In the genomic region with DNA sequence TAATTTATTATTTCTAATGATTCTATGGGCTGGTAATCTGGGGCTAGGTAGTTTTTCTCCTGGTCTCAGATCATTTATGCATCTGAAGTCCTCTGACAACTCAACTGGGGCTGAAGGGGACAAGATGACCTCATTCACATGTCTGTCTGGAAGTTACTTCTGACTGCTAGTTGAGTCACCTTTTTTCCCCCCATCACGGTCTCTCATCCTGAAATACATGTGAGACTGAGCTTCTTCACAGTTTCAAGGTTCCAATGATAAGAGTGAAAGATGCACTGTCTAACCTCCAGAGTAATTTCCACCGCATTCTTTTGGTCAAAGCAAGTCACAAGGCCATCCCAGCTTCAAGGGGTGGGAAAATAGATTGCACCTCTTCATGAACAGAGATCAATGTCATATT, we compare ENCODE assay signal across 24 cellular contexts.
DNase-seq lines count a peak whose midpoint lies in the region; ATAC-seq and TF ChIP-seq lines count a peak whose summit lies in the region.
"Had no signal": no experiment of that assay in that cellular context is flagged by ENCODE, and none has a peak within 500 bp of the region (broad histone marks: within the 10 kb centered on the region; RNA-seq: fewer than 3 reads in every experiment).

No MANE protein-coding gene starts in this region.

- CTCF ChIA-PET in CD8-positive, alpha-beta T cell (lab: Charles Lee) = no interaction called here

- H3K9me2 ChIP-seq in MM.1S (replicated peaks; ENCODE audit: insufficient read depth, low read length) = no peaks in the 10 kb centered on the region

- H3K9me3 ChIP-seq in smooth muscle cell (replicated peaks; ENCODE audit: low read depth) (no peaks in the 10 kb centered on the region), MM.1S (replicated peaks; ENCODE audit: insufficient read depth, low read length) (no peaks in the 10 kb centered on the region)
- H3K9me3 ChIP-seq in CD8-positive, alpha-beta T cell (ENCODE audit: low read length) = no peaks in the 10 kb centered on the region
- H3K9me3 ChIP-seq: lower lobe of right lung had no signal

- H3K79me2 ChIP-seq in smooth muscle cell (ENCODE audit: low read depth) (no peaks in the 10 kb centered on the region), MM.1S (ENCODE audit: low read length) (no peaks in the 10 kb centered on the region)
- H3K79me2 ChIP-seq: parathyroid adenoma had no signal

- H3K4me1 ChIP-seq in smooth muscle cell (ENCODE audit: low read depth) (no peaks in the 10 kb centered on the region), MM.1S (ENCODE audit: low read length) (no peaks in the 10 kb centered on the region)
- H3K4me1 ChIP-seq in CD8-positive, alpha-beta T cell (ENCODE audit: insufficient read depth, low read length) = no peaks in the 10 kb centered on the region
- H3K4me1 ChIP-seq: lower lobe of right lung, parathyroid adenoma had no signal

- H3K9me3 Mint-ChIP-seq in CD8-positive, alpha-beta T cell = no peaks in the 10 kb centered on the region
- H3K9me3 Mint-ChIP-seq: activated B cell treated with CpG ODN at 0.5 μM for 24 hours; dendritic cell treated with granulocyte-macrophage colony-stimulating factor and Interleukin-4, amounts not matched to agents 40 ng/mL and 50 ng/mL, for 4 days; immature natural killer cell had no signal

- H3K4me2 ChIP-seq in smooth muscle cell (no peak overlapping the region), MM.1S (ENCODE audit: low read depth, low read length) (no peak overlapping the region)

- H3K36me3 ChIP-seq in smooth muscle cell (ENCODE audit: low read depth) = no peaks in the 10 kb centered on the region
- H3K36me3 ChIP-seq in MM.1S (replicated peaks; ENCODE audit: insufficient read depth, low read length) = no peaks in the 10 kb centered on the region
- no peaks in the 10 kb centered on the region for H3K36me3 ChIP-seq in CD8-positive, alpha-beta T cell (ENCODE audit: insufficient read depth, low read length)
- H3K36me3 ChIP-seq: lower lobe of right lung had no signal

- no peaks in the 10 kb centered on the region for H4K20me1 ChIP-seq in smooth muscle cell (ENCODE audit: low read depth)
- H4K20me1 ChIP-seq in MM.1S (ENCODE audit: insufficient read depth, low read length) = no peaks in the 10 kb centered on the region

- no peak overlapping the region for H3K27ac Mint-ChIP-seq in CD8-positive, alpha-beta T cell
- H3K27ac Mint-ChIP-seq: activated B cell treated with CpG ODN at 0.5 μM for 24 hours; dendritic cell treated with granulocyte-macrophage colony-stimulating factor and Interleukin-4, amounts not matched to agents 40 ng/mL and 50 ng/mL, for 4 days; immature natural killer cell; naive B cell had no signal

- peak overlapping the region; percentile 15 for H3K9ac ChIP-seq in smooth muscle cell (ENCODE audit: low read depth)
- H3K9ac ChIP-seq in MM.1S (ENCODE audit: low read length) = no peak overlapping the region
- H3K9ac ChIP-seq: parathyroid adenoma had no signal

- peaks cover under 1% of the 10 kb centered on the region for H3K27me3 Mint-ChIP-seq in CD8-positive, alpha-beta T cell (ENCODE audit: low read depth)
- H3K27me3 Mint-ChIP-seq: dendritic cell treated with granulocyte-macrophage colony-stimulating factor and Interleukin-4, amounts not matched to agents 40 ng/mL and 50 ng/mL, for 4 days had no signal

- intact Hi-C loops in CD8-positive, alpha-beta T cell (cut with DNase I, micrococcal nuclease) = no loop called here

- no peaks in the 10 kb centered on the region for H3K4me1 Mint-ChIP-seq in CD8-positive, alpha-beta T cell (ENCODE audit: low read depth)
- H3K4me1 Mint-ChIP-seq: activated B cell treated with CpG ODN at 0.5 μM for 24 hours, immature natural killer cell, naive B cell had no signal

- peak; percentile 2 for DNase-seq in stimulated activated CD4-positive, alpha-beta T cell treated with anti-CD3 and anti-CD28 coated beads, Interleukin-15, amount 100 ng/mL, for 24 hours
- DNase-seq in stimulated activated CD4-positive, alpha-beta T cell treated with anti-CD3 and anti-CD28 coated beads, Interleukin-12 subunit alpha, Interleukin-12 subunit beta, amount 100 ng/mL, for 4 hours = no peak
- DNase-seq in LHCN-M2 (ENCODE audit: low read depth) (peak; percentile 48), epithelial cell of proximal tubule (ENCODE audit: low read depth) (peak; percentile 40), smooth muscle cell (lab: John Stamatoyannopoulos, UW; ENCODE audit: unreplicated experiment) (no peak), SHP77 treated with DMSO at 0.1 percent for 48 hours (lab: John Stamatoyannopoulos, UW) (no peak), MM.1S (no peak)
- DNase-seq in CD8-positive, alpha-beta T cell = no peak
- DNase-seq: activated B cell treated with CpG ODN at 0.5 μM for 24 hours; activated naive CD4-positive, alpha-beta T cell treated with anti-CD3 and anti-CD28 coated beads, Interleukin-2, amount 50 U/mL, for 16 hours; erythroblast; glutamatergic neuron; immature natural killer cell; Kasumi-1; lower lobe of right lung; naive B cell; NCI-H1417 treated with DMSO at 0.1 percent for 48 hours; NCI-H2171; NCI-H748 treated with DMSO at 0.1 percent for 48 hours; OCI-M1; stimulated activated CD8-positive, alpha-beta memory T cell treated with anti-CD3 and anti-CD28 coated beads, Interleukin-4, amount 100 ng/mL, for 48 hours; T-helper 2 cell had no signal

- H3K36me3 Mint-ChIP-seq in CD8-positive, alpha-beta T cell = no peaks in the 10 kb centered on the region
- H3K36me3 Mint-ChIP-seq: immature natural killer cell, naive B cell had no signal

- H3K27ac ChIP-seq in smooth muscle cell (ENCODE audit: low read depth) (peak overlapping the region; percentile 87), MM.1S (ENCODE audit: low read length) (no peak overlapping the region)
- H3K27ac ChIP-seq in CD8-positive, alpha-beta T cell (ENCODE audit: low read depth, low read length) = no peak overlapping the region
- H3K27ac ChIP-seq: lower lobe of right lung, parathyroid adenoma had no signal

- 48% methylated on average over 2 of the region's 2 CpGs for WGBS in smooth muscle cell (ENCODE audit: low lambda C conversion rate)

- no peaks in the 10 kb centered on the region for H3F3A ChIP-seq in smooth muscle cell (ENCODE audit: low read depth)
- H3F3A ChIP-seq in MM.1S (ENCODE audit: insufficient read depth, low read length) = no peaks in the 10 kb centered on the region

- TF ChIP-seq CTCF in epithelial cell of proximal tubule (conservative IDR thresholded peaks at IDR 0.05; ENCODE audit: low read depth, low read length) = no peak
- TF ChIP-seq CTCF in smooth muscle cell (IDR thresholded peaks at IDR 0.05; ENCODE audit: borderline replicate concordance, insufficient read depth, poor library complexity, severe bottlenecking) = no peak
- no peak for TF ChIP-seq CTCF in MM.1S (IDR thresholded peaks at IDR 0.05; ENCODE audit: low read length)
- no peak for TF ChIP-seq CTCF in CD8-positive, alpha-beta T cell (IDR thresholded peaks at IDR 0.05)

- POLR2A ChIA-PET in CD8-positive, alpha-beta T cell (lab: Charles Lee) = no interaction called here

- no peak overlapping the region for H3K4me3 ChIP-seq in epithelial cell of proximal tubule (ENCODE audit: low read depth, low read length)
- no peak overlapping the region for H3K4me3 ChIP-seq in smooth muscle cell
- no peak overlapping the region for H3K4me3 ChIP-seq in MM.1S (ENCODE audit: low read length)
- H3K4me3 ChIP-seq in CD8-positive, alpha-beta T cell (ENCODE audit: low read depth, low read length) = no peak overlapping the region
- H3K4me3 ChIP-seq: lower lobe of right lung had no signal

- H3K27me3 ChIP-seq in smooth muscle cell (ENCODE audit: low read depth) (no peaks in the 10 kb centered on the region), MM.1S (replicated peaks; ENCODE audit: insufficient read depth, low read length) (no peaks in the 10 kb centered on the region)
- H3K27me3 ChIP-seq in CD8-positive, alpha-beta T cell (ENCODE audit: insufficient read depth, low read length) = no peaks in the 10 kb centered on the region

- H2AFZ ChIP-seq in smooth muscle cell (ENCODE audit: low read depth) (no peak overlapping the region), MM.1S (ENCODE audit: low read length) (no peak overlapping the region)
- H2AFZ ChIP-seq: parathyroid adenoma had no signal

- H3K4me3 Mint-ChIP-seq in CD8-positive, alpha-beta T cell = no peak overlapping the region
- H3K4me3 Mint-ChIP-seq: activated B cell treated with CpG ODN at 0.5 μM for 24 hours; dendritic cell treated with granulocyte-macrophage colony-stimulating factor and Interleukin-4, amounts not matched to agents 40 ng/mL and 50 ng/mL, for 4 days; immature natural killer cell; naive B cell had no signal

- ATAC-seq in CD8-positive, alpha-beta T cell = no peak
- ATAC-seq: lower lobe of right lung had no signal

Comparison
In these comparisons a context has a peak if more than half of its experiments do, and no peak if none do; other contexts are left out.
1. DNase-seq: peak in stimulated activated CD4-positive, alpha-beta T cell treated with anti-CD3 and anti-CD28 coated beads, Interleukin-15, amount 100 ng/mL, for 24 hours (single experiment), LHCN-M2 (single experiment) and epithelial cell of proximal tubule (single experiment); none in stimulated activated CD4-positive, alpha-beta T cell treated with anti-CD3 and anti-CD28 coated beads, Interleukin-12 subunit alpha, Interleukin-12 subunit beta, amount 100 ng/mL, for 4 hours (single experiment), smooth muscle cell (single experiment), SHP77 treated with DMSO at 0.1 percent for 48 hours (single experiment), MM.1S (single experiment) and CD8-positive, alpha-beta T cell (0 of 7).